In genomic region chr5:142800776-142801494, GRCh38 we compare ENCODE assay signal across 9 cellular contexts.
DNase-seq lines count a peak whose midpoint lies in the region; ATAC-seq and FAIRE-seq lines count a peak whose summit lies in the region.
"Had no signal": no experiment of that assay in that cellular context is flagged by ENCODE, and none has a peak within 500 bp of the region (broad histone marks: within the 10 kb centered on the region; RNA-seq: fewer than 3 reads in every experiment).

No MANE protein-coding gene starts in this region.

- peak overlapping the region; percentile 94 for H3K27ac Mint-ChIP-seq in stimulated activated naive CD8-positive, alpha-beta T cell treated with anti-CD3 and anti-CD28 coated beads, Interleukin-15, Interleukin-2, amounts not matched to agents 100 ng/mL and 50 ng/mL, for 24 hours

- peak; percentile 93 for ATAC-seq in HG03342 (IDR thresholded peaks at IDR 0.05; ENCODE audit: unreplicated experiment)
- ATAC-seq: A549 had no signal

- H3K9me3 ChIP-seq in HAP-1: no peaks in the 10 kb centered on the region
- H3K9me3 ChIP-seq: A549 had no signal

- in situ Hi-C loops in HAP-1 (cut with MboI; ENCODE audit: low sequenced_read_pairs): no loop called here

- no peak for FAIRE-seq in urothelium cell line (lab: Jason Lieb, UNC)
- FAIRE-seq: A549 had no signal

- H3K4me1 ChIP-seq in HAP-1: no peaks in the 10 kb centered on the region

- no peaks in the 10 kb centered on the region for H3K27me3 ChIP-seq in HAP-1 (ENCODE audit: low read depth)

- no peaks in the 10 kb centered on the region for H3K36me3 ChIP-seq in HAP-1 (replicated peaks)

- peaks cover 66% of the 10 kb centered on the region for H3K4me1 Mint-ChIP-seq in stimulated activated naive CD8-positive, alpha-beta T cell treated with anti-CD3 and anti-CD28 coated beads, Interleukin-15, Interleukin-2, amounts not matched to agents 100 ng/mL and 50 ng/mL, for 24 hours (ENCODE audit: low read depth)

- H3K4me3 Mint-ChIP-seq in stimulated activated naive CD8-positive, alpha-beta T cell treated with anti-CD3 and anti-CD28 coated beads, Interleukin-15, Interleukin-2, amounts not matched to agents 100 ng/mL and 50 ng/mL, for 24 hours: peak overlapping the region; percentile 77

- no peaks in the 10 kb centered on the region for H3K9me3 Mint-ChIP-seq in stimulated activated naive CD8-positive, alpha-beta T cell treated with anti-CD3 and anti-CD28 coated beads, Interleukin-15, Interleukin-2, amounts not matched to agents 100 ng/mL and 50 ng/mL, for 24 hours

- DNase-seq in NOMO-1 treated with DMSO at 0.1 percent for 48 hours (lab: John Stamatoyannopoulos, UW; ENCODE audit: unreplicated experiment) (peak; percentile 39), NOMO-1 treated with dmso at 0.1 percent for 144 hours (lab: John Stamatoyannopoulos, UW; ENCODE audit: unreplicated experiment) (no peak), activated T-cell treated with anti-CD3 and anti-CD28 coated beads for 4 hours (peak; percentile 11), HCEC 1CT (no peak), urothelium cell line (ENCODE audit: low spot score) (no peak), HAP-1 (ENCODE audit: low spot score in 2 of 2) (no peak)

- no peak overlapping the region for H3K4me3 ChIP-seq in HAP-1
- H3K4me3 ChIP-seq: A549 had no signal

- H3K36me3 Mint-ChIP-seq in stimulated activated naive CD8-positive, alpha-beta T cell treated with anti-CD3 and anti-CD28 coated beads, Interleukin-15, Interleukin-2, amounts not matched to agents 100 ng/mL and 50 ng/mL, for 24 hours (ENCODE audit: low read depth): no peaks in the 10 kb centered on the region

- no peaks in the 10 kb centered on the region for H3K27me3 Mint-ChIP-seq in stimulated activated naive CD8-positive, alpha-beta T cell treated with anti-CD3 and anti-CD28 coated beads, Interleukin-15, Interleukin-2, amounts not matched to agents 100 ng/mL and 50 ng/mL, for 24 hours

Comparison
In these comparisons a context has a peak if more than half of its experiments do, and no peak if none do; other contexts are left out.
1. DNase-seq: peak in NOMO-1 treated with DMSO at 0.1 percent for 48 hours (single experiment) and activated T-cell treated with anti-CD3 and anti-CD28 coated beads for 4 hours (single experiment); none in NOMO-1 treated with dmso at 0.1 percent for 144 hours (single experiment), HCEC 1CT (single experiment), urothelium cell line (single experiment) and HAP-1 (0 of 2).